Comparison of ENCODE assay signal across 21 cellular contexts in the genomic region with DNA sequence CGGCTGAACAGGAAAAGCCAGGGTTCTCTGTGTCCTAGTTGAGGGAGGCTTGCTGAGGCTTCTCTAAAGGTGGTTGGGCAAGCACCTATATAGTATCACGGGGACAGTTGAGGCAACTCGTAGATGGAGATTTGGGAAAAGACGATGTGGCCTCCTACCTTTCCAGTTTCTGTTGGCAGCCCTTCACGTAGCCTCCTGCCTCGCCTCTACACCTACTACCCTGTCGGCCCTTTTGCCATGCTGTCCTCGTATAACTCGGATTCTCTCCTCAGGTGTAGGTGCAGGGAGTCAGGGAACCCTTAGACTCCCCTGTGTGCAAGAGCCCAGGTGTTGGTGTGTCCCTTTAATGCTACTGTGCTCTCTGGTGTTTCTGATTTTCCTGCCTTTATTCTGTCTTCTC. TPM values are rescaled to one million over a fixed set of nuclear protein-coding genes. Genes with fewer than 3 reads are reported as not detected.
DNase-seq lines count a peak whose midpoint lies in the region; ATAC-seq, FAIRE-seq and TF ChIP-seq lines count a peak whose summit lies in the region.
"Had no signal": no experiment of that assay in that cellular context is flagged by ENCODE, and none has a peak within 500 bp of the region (broad histone marks: within the 10 kb centered on the region; RNA-seq: fewer than 3 reads in every experiment).

No MANE protein-coding gene starts in this region.

- WGBS in HepG2 (ENCODE audit: low lambda C conversion rate) = 96% methylated on average over 9 of the region's 9 CpGs
- WGBS in right lobe of liver (ENCODE audit: insufficient coverage, low coverage, low lambda C conversion rate, missing lambda C conversion rate) = 95% methylated on average over 7 of the region's 9 CpGs
- WGBS in endodermal cell (ENCODE audit: insufficient coverage in 1 of 2, insufficient read length in 1 of 2), 2 experiments = 94 to 98% methylated on average over 7 to 9 of the region's 9 CpGs

- TF ChIP-seq EP300 in HepG2 (IDR thresholded peaks at IDR 0.05; ENCODE audit: low read depth in 2 of 2, low read length in 2 of 2) (no peak), HepG2 (CRISPR knock-in tag; IDR thresholded peaks at IDR 0.05; ENCODE audit: borderline replicate concordance) (no peak)

- no peak for TF ChIP-seq CTCF in HepG2 (CRISPR knock-in tag; IDR thresholded peaks at IDR 0.05)
- TF ChIP-seq CTCF in right lobe of liver (IDR thresholded peaks at IDR 0.05) = no peak
- TF ChIP-seq CTCF in endodermal cell (conservative IDR thresholded peaks at IDR 0.05) = no peak

- no peaks in the 10 kb centered on the region for H3K4me1 Mint-ChIP-seq in activated CD4-positive, alpha-beta T cell treated with anti-CD3 and anti-CD28 coated beads for 36 hours
- no peaks in the 10 kb centered on the region for H3K4me1 Mint-ChIP-seq in endodermal cell
- H3K4me1 Mint-ChIP-seq: CD14-positive monocyte, H9 had no signal

- ATAC-seq in activated CD4-positive, alpha-beta T cell treated with anti-CD3 and anti-CD28 coated beads for 36 hours = no peak
- no peak for ATAC-seq in HepG2
- ATAC-seq in right lobe of liver = no peak
- ATAC-seq in GM18520 (IDR thresholded peaks at IDR 0.05; ENCODE audit: unreplicated experiment) = no peak

- peaks cover 27% of the 10 kb centered on the region for H3K36me3 Mint-ChIP-seq in activated CD4-positive, alpha-beta T cell treated with anti-CD3 and anti-CD28 coated beads for 36 hours (ENCODE audit: low read depth)
- peaks cover 32% of the 10 kb centered on the region for H3K36me3 Mint-ChIP-seq in endodermal cell (ENCODE audit: low read depth)

- H3K36me3 ChIP-seq in HepG2 (replicated peaks in 1 of 2; ENCODE audit: control insufficient read depth in 1 of 2, insufficient read depth in 2 of 2, low read length in 2 of 2) (peaks cover 24 to 62% of the 10 kb centered on the region in 2 experiments), right lobe of liver (peaks cover 0 to 54% (median 13%) of the 10 kb centered on the region in 4 donors), endodermal cell (ENCODE audit: control insufficient read depth, insufficient read depth, low read length) (peaks cover 53% of the 10 kb centered on the region)

- no peaks in the 10 kb centered on the region for H3K27me3 Mint-ChIP-seq in activated CD4-positive, alpha-beta T cell treated with anti-CD3 and anti-CD28 coated beads for 36 hours
- H3K27me3 Mint-ChIP-seq in endodermal cell (ENCODE audit: insufficient read depth) = no peaks in the 10 kb centered on the region

- TF ChIP-seq POLR2A in HepG2 (IDR thresholded peaks at IDR 0.05; ENCODE audit: insufficient read depth in 1 of 2, low read depth in 2 of 2, low read length in 2 of 2) (no peak), right lobe of liver (IDR thresholded peaks at IDR 0.05) (no peak)

- BruUV-seq in HepG2 (replicated peaks; lab: Mats Ljungman, UMichigan) = no TSS peak

- H3K4me3 ChIP-seq in HepG2 (replicated peaks in 1 of 3; ENCODE audit: insufficient read depth in 1 of 3, low read depth in 2 of 3, low read length in 3 of 3) (no peak overlapping the region), right lobe of liver (no peak overlapping the region), endodermal cell (ENCODE audit: low read length) (no peak overlapping the region)
- H3K4me3 ChIP-seq: MG63 had no signal

- H3K9ac ChIP-seq in HepG2 (ENCODE audit: insufficient read depth, low read depth, low read length) = no peak overlapping the region
- H3K9ac ChIP-seq in endodermal cell (ENCODE audit: extremely low read depth, low read length, poor library complexity, severe bottlenecking) = no peak overlapping the region

- H3K9me3 ChIP-seq in HepG2 (ENCODE audit: low read length) (no peaks in the 10 kb centered on the region), right lobe of liver (no peaks in the 10 kb centered on the region), endodermal cell (ENCODE audit: control insufficient read depth, low read length) (no peaks in the 10 kb centered on the region)
- H3K9me3 ChIP-seq: MG63 had no signal

- no peaks in the 10 kb centered on the region for H3K9me3 Mint-ChIP-seq in activated CD4-positive, alpha-beta T cell treated with anti-CD3 and anti-CD28 coated beads for 36 hours (ENCODE audit: low read depth)
- no peaks in the 10 kb centered on the region for H3K9me3 Mint-ChIP-seq in endodermal cell
- H3K9me3 Mint-ChIP-seq: H9 had no signal

- POLR2A ChIA-PET in activated CD4-positive, alpha-beta T cell treated with anti-CD3 and anti-CD28 coated beads for 36 hours (lab: Charles Lee) = no interaction called here
- POLR2A ChIA-PET in HepG2 (lab: Yijun Ruan, JAX) = no interaction called here

- no peak overlapping the region for H2AFZ ChIP-seq in HepG2 (ENCODE audit: low read length)

- H3K27ac ChIP-seq in HepG2 (ENCODE audit: extremely low read length, insufficient read depth, low read length) (no peak overlapping the region), right lobe of liver (no peak overlapping the region), endodermal cell (ENCODE audit: low read depth, low read length) (no peak overlapping the region)
- H3K27ac ChIP-seq: HL-60 had no signal

- H3K4me1 ChIP-seq in HepG2 (ENCODE audit: insufficient read depth, low read length) = no peaks in the 10 kb centered on the region
- H3K4me1 ChIP-seq in right lobe of liver = no peaks in the 10 kb centered on the region
- H3K4me1 ChIP-seq in endodermal cell (ENCODE audit: control insufficient read depth, insufficient read depth, low read length) = no peaks in the 10 kb centered on the region

- no peak for TF ChIP-seq RAD21 in HepG2 (CRISPR knock-in tag; IDR thresholded peaks at IDR 0.05)

- H3K4me3 Mint-ChIP-seq in activated CD4-positive, alpha-beta T cell treated with anti-CD3 and anti-CD28 coated beads for 36 hours = no peak overlapping the region
- H3K4me3 Mint-ChIP-seq in endodermal cell = no peak overlapping the region
- H3K4me3 Mint-ChIP-seq: CD14-positive monocyte, H9 had no signal

- peak overlapping the region; percentile 7 for H3K27ac Mint-ChIP-seq in activated CD4-positive, alpha-beta T cell treated with anti-CD3 and anti-CD28 coated beads for 36 hours
- no peak overlapping the region for H3K27ac Mint-ChIP-seq in endodermal cell
- H3K27ac Mint-ChIP-seq: H9 had no signal

- H3K4me2 ChIP-seq in HepG2 (ENCODE audit: low read depth, low read length) = no peak overlapping the region

- FAIRE-seq in HepG2 (lab: Jason Lieb, UNC) = no peak
- FAIRE-seq: RCC 7860 had no signal

- CTCF ChIA-PET in activated CD4-positive, alpha-beta T cell treated with anti-CD3 and anti-CD28 coated beads for 36 hours (lab: Charles Lee) = no interaction called here
- CTCF ChIA-PET in HepG2 (lab: Yijun Ruan, JAX; ENCODE audit: low intra/inter-chr PET ratio, low total read pairs) = no interaction called here

- 0 out of 2 replicates have a peak, but pooled peaks cover 3% of the 10 kb centered on the region for H4K20me1 ChIP-seq in HepG2 (ENCODE audit: insufficient read depth, low read length)

- H3K27me3 ChIP-seq in HepG2 (ENCODE audit: control insufficient read depth in 1 of 2, insufficient read depth in 2 of 2, low read length in 2 of 2) (no peaks in the 10 kb centered on the region), right lobe of liver (no peaks in the 10 kb centered on the region), endodermal cell (ENCODE audit: control insufficient read depth, insufficient read depth, low read length, poor library complexity, severe bottlenecking) (no peaks in the 10 kb centered on the region)
- H3K27me3 ChIP-seq: MG63 had no signal

- in situ Hi-C loops in HepG2 (cut with HindIII; ENCODE audit: extremely low pct_ligation_motif_present, low pct_unique_long_range_greater_than_20kb) = no loop called here

- intact Hi-C loops in activated CD4-positive, alpha-beta T cell treated with anti-CD3 and anti-CD28 coated beads for 36 hours (cut with DNase I, micrococcal nuclease) = no loop called here
- intact Hi-C loops in HepG2 (cut with micrococcal nuclease; ENCODE audit: unreplicated experiment) (no loop called here), right lobe of liver (cut with DNase I) (no loop called here)

- H3K79me2 ChIP-seq in HepG2 (ENCODE audit: insufficient read depth, low read length) = no peaks in the 10 kb centered on the region

- DNase-seq in activated CD4-positive, alpha-beta T cell treated with anti-CD3 and anti-CD28 coated beads for 36 hours = no peak
- no peak for DNase-seq in activated CD4-positive, alpha-beta T cell treated with anti-CD3 and anti-CD28 coated beads, Interleukin-2, amount 50 U/mL, for 48 hours
- DNase-seq in HepG2 (ENCODE audit: low spot score) = no peak
- DNase-seq in right lobe of liver = no peak
- DNase-seq in endodermal cell = peak; percentile 29
- no peak for DNase-seq in amygdala (lab: John Stamatoyannopoulos, UW)
- no peak for DNase-seq in NCI-H1105 (lab: John Stamatoyannopoulos, UW)
- DNase-seq: 8988T, DMS79 treated with DMSO at 0.1 percent for 48 hours, H9, IMR-90, Kasumi-1, MG63, NCI-H1092, NCI-H146, NCI-H2029 treated with DMSO at 0.1 percent for 48 hours, SHP77 had no signal

RNA-seq across cellular contexts. Expression of gene ZNF692, which starts 10.3 kb away (rescaled TPM):
- total RNA-seq in activated CD4-positive, alpha-beta T cell treated with anti-CD3 and anti-CD28 coated beads for 36 hours = 10 to 100 TPM; 75.9 to 92.3 TPM
- total RNA-seq in HepG2 (2016; rRNA removed; fragmentation: Illumina TruSeq; extraction: Trizol) (6.2 and 27.3 TPM in 2 replicates), right lobe of liver (10 to 100 TPM; 12.2 to 18.3 (median 16.7) TPM), endodermal cell (10 to 100 TPM; 47.6 to 50.3 TPM)
- 6.1 and 6.8 TPM in 2 replicates for total RNA-seq in HepG2 (2016; cell fraction: cytosol; rRNA removed; fragmentation: Illumina TruSeq; extraction: Trizol; ENCODE audit: low read depth)
- total RNA-seq in HepG2 (2016; cell fraction: insoluble cytoplasmic fraction; rRNA removed; fragmentation: Illumina TruSeq; extraction: Trizol) = 6.3 and 26.1 TPM in 2 replicates
- 6.5 and 7.6 TPM in 2 replicates for total RNA-seq in HepG2 (2016; cell fraction: membrane; rRNA removed; fragmentation: Illumina TruSeq; extraction: Trizol)
- 39.9 and 46.9 TPM in 2 replicates for total RNA-seq in HepG2 (2016; cell fraction: nucleus; rRNA removed; fragmentation: Illumina TruSeq; extraction: Trizol)
- polyA plus RNA-seq in HepG2 (2011; rRNA removed) = 45.8 and 56.0 TPM in 2 replicates
- polyA plus RNA-seq in HepG2 (2011; cell fraction: cytosol; rRNA removed) = 11.1 and 18.9 TPM in 2 replicates
- polyA plus RNA-seq in HepG2 (2011; cell fraction: nucleus; rRNA removed) = 493 and 513 TPM in 2 replicates
- 24.8 and 36.0 TPM in 2 replicates for polyA plus RNA-seq in HepG2 (2012)
- polyA plus RNA-seq in HepG2 (2016; cell fraction: cytosol; fragmentation: Illumina TruSeq; extraction: Trizol; ENCODE audit: low read depth) = 4.2 and 5.0 TPM in 2 replicates
- polyA plus RNA-seq in HepG2 (2016; cell fraction: insoluble cytoplasmic fraction; fragmentation: Illumina TruSeq; extraction: Trizol; ENCODE audit: low read depth) = 6.8 and 9.0 TPM in 2 replicates
- polyA plus RNA-seq in HepG2 (2016; cell fraction: membrane; fragmentation: Illumina TruSeq; extraction: Trizol; ENCODE audit: low read depth) = 6.7 and 6.9 TPM in 2 replicates
- polyA plus RNA-seq in HepG2 (2016; cell fraction: nucleus; fragmentation: Illumina TruSeq; extraction: Trizol; ENCODE audit: insufficient read depth, low read depth) = 133 and 150 TPM in 2 replicates
- polyA minus RNA-seq in HepG2 (2011; rRNA and poly(A)+ RNA removed; ENCODE audit: low replicate concordance) = 15.3 and 41.9 TPM in 2 replicates
- polyA minus RNA-seq in HepG2 (2011; cell fraction: cytosol; rRNA and poly(A)+ RNA removed) = 3.1 and 3.3 TPM in 2 replicates
- polyA minus RNA-seq in HepG2 (2011; cell fraction: nucleus; rRNA and poly(A)+ RNA removed) = 33.8 and 34.6 TPM in 2 replicates
- 79.3 TPM for polyA plus RNA-seq in endodermal cell (2013, experiment 1 of 2)
- 69.4 TPM for polyA plus RNA-seq in endodermal cell (2013, experiment 2 of 2)

RNA-seq across cellular contexts. Expression of gene ZNF672, which starts 10.6 kb away (rescaled TPM):
- 10 to 100 TPM; 39.5 to 49.4 TPM for total RNA-seq in activated CD4-positive, alpha-beta T cell treated with anti-CD3 and anti-CD28 coated beads for 36 hours
- total RNA-seq in HepG2 (2016; rRNA removed; fragmentation: Illumina TruSeq; extraction: Trizol) (16.8 and 17.2 TPM in 2 replicates), right lobe of liver (10 to 100 TPM; 16.9 to 24.3 (median 19.4) TPM), endodermal cell (10 to 100 TPM; 33.6 to 40.5 TPM)
- total RNA-seq in HepG2 (2016; cell fraction: cytosol; rRNA removed; fragmentation: Illumina TruSeq; extraction: Trizol; ENCODE audit: low read depth) = 3.1 and 4.0 TPM in 2 replicates
- 14.8 and 16.9 TPM in 2 replicates for total RNA-seq in HepG2 (2016; cell fraction: insoluble cytoplasmic fraction; rRNA removed; fragmentation: Illumina TruSeq; extraction: Trizol)
- 10.2 and 12.7 TPM in 2 replicates for total RNA-seq in HepG2 (2016; cell fraction: membrane; rRNA removed; fragmentation: Illumina TruSeq; extraction: Trizol)
- 9.1 and 12.7 TPM in 2 replicates for total RNA-seq in HepG2 (2016; cell fraction: nucleus; rRNA removed; fragmentation: Illumina TruSeq; extraction: Trizol)
- polyA plus RNA-seq in HepG2 (2011; rRNA removed) = 22.9 and 25.1 TPM in 2 replicates
- 24.3 and 29.1 TPM in 2 replicates for polyA plus RNA-seq in HepG2 (2011; cell fraction: cytosol; rRNA removed)
- 35.0 and 36.6 TPM in 2 replicates for polyA plus RNA-seq in HepG2 (2011; cell fraction: nucleus; rRNA removed)
- 9.7 and 13.0 TPM in 2 replicates for polyA plus RNA-seq in HepG2 (2012)
- polyA plus RNA-seq in HepG2 (2016; cell fraction: cytosol; fragmentation: Illumina TruSeq; extraction: Trizol; ENCODE audit: low read depth) = 1.9 and 2.9 TPM in 2 replicates
- polyA plus RNA-seq in HepG2 (2016; cell fraction: insoluble cytoplasmic fraction; fragmentation: Illumina TruSeq; extraction: Trizol; ENCODE audit: low read depth) = 14.5 TPM in 2 replicates
- polyA plus RNA-seq in HepG2 (2016; cell fraction: membrane; fragmentation: Illumina TruSeq; extraction: Trizol; ENCODE audit: low read depth) = 6.4 and 6.5 TPM in 2 replicates
- polyA plus RNA-seq in HepG2 (2016; cell fraction: nucleus; fragmentation: Illumina TruSeq; extraction: Trizol; ENCODE audit: insufficient read depth, low read depth) = 14.3 and 15.1 TPM in 2 replicates
- 49.0 and 55.7 TPM in 2 replicates for polyA minus RNA-seq in HepG2 (2011; rRNA and poly(A)+ RNA removed; ENCODE audit: low replicate concordance)
- polyA minus RNA-seq in HepG2 (2011; cell fraction: cytosol; rRNA and poly(A)+ RNA removed) = 15.0 and 15.7 TPM in 2 replicates
- polyA minus RNA-seq in HepG2 (2011; cell fraction: nucleus; rRNA and poly(A)+ RNA removed) = 22.0 and 24.1 TPM in 2 replicates
- 26.2 TPM for polyA plus RNA-seq in endodermal cell (2013, experiment 1 of 2)
- polyA plus RNA-seq in endodermal cell (2013, experiment 2 of 2) = 25.0 TPM

RNA-seq across cellular contexts. Expression of gene SH3BP5L, which starts 22.9 kb away (rescaled TPM):
- total RNA-seq in activated CD4-positive, alpha-beta T cell treated with anti-CD3 and anti-CD28 coated beads for 36 hours = 10 to 100 TPM; 20.1 to 21.3 TPM
- total RNA-seq in HepG2 (2016; rRNA removed; fragmentation: Illumina TruSeq; extraction: Trizol) = 10.2 and 14.9 TPM in 2 replicates
- total RNA-seq in HepG2 (2016; cell fraction: cytosol; rRNA removed; fragmentation: Illumina TruSeq; extraction: Trizol; ENCODE audit: low read depth) = 2.1 and 2.4 TPM in 2 replicates
- total RNA-seq in HepG2 (2016; cell fraction: insoluble cytoplasmic fraction; rRNA removed; fragmentation: Illumina TruSeq; extraction: Trizol) = 10.1 and 14.6 TPM in 2 replicates
- total RNA-seq in HepG2 (2016; cell fraction: membrane; rRNA removed; fragmentation: Illumina TruSeq; extraction: Trizol) = 6.4 and 6.5 TPM in 2 replicates
- 11.2 and 11.7 TPM in 2 replicates for total RNA-seq in HepG2 (2016; cell fraction: nucleus; rRNA removed; fragmentation: Illumina TruSeq; extraction: Trizol)
- 10.3 and 12.3 TPM in 2 replicates for polyA plus RNA-seq in HepG2 (2011; rRNA removed)
- 9.8 and 12.1 TPM in 2 replicates for polyA plus RNA-seq in HepG2 (2011; cell fraction: cytosol; rRNA removed)
- polyA plus RNA-seq in HepG2 (2011; cell fraction: nucleus; rRNA removed) = 27.6 and 28.0 TPM in 2 replicates
- polyA plus RNA-seq in HepG2 (2012) = 6.7 and 9.1 TPM in 2 replicates
- polyA plus RNA-seq in HepG2 (2016; cell fraction: cytosol; fragmentation: Illumina TruSeq; extraction: Trizol; ENCODE audit: low read depth) = 1.3 and 1.8 TPM in 2 replicates
- polyA plus RNA-seq in HepG2 (2016; cell fraction: insoluble cytoplasmic fraction; fragmentation: Illumina TruSeq; extraction: Trizol; ENCODE audit: low read depth) = 7.7 and 9.1 TPM in 2 replicates
- 3.6 and 3.7 TPM in 2 replicates for polyA plus RNA-seq in HepG2 (2016; cell fraction: membrane; fragmentation: Illumina TruSeq; extraction: Trizol; ENCODE audit: low read depth)
- 14.2 and 14.7 TPM in 2 replicates for polyA plus RNA-seq in HepG2 (2016; cell fraction: nucleus; fragmentation: Illumina TruSeq; extraction: Trizol; ENCODE audit: insufficient read depth, low read depth)
- 18.7 and 35.4 TPM in 2 replicates for polyA minus RNA-seq in HepG2 (2011; rRNA and poly(A)+ RNA removed; ENCODE audit: low replicate concordance)
- polyA minus RNA-seq in HepG2 (2011; cell fraction: cytosol; rRNA and poly(A)+ RNA removed) = 4.0 and 5.7 TPM in 2 replicates
- 19.3 and 23.9 TPM in 2 replicates for polyA minus RNA-seq in HepG2 (2011; cell fraction: nucleus; rRNA and poly(A)+ RNA removed)
- 10 to 100 TPM in 5 of 6 experiments, 1 to 10 TPM in 1; 9.8 to 13.1 (median 12.4) TPM for total RNA-seq in right lobe of liver
- 10 to 100 TPM; 27.2 to 30.2 TPM for total RNA-seq in endodermal cell
- polyA plus RNA-seq in endodermal cell (2013, experiment 1 of 2) = 19.6 TPM
- polyA plus RNA-seq in endodermal cell (2013, experiment 2 of 2) = 19.0 TPM

RNA-seq across cellular contexts. Expression of gene PGBD2, which starts 57.4 kb away (rescaled TPM):
- 1 to 10 TPM; 2.3 to 2.9 TPM for total RNA-seq in activated CD4-positive, alpha-beta T cell treated with anti-CD3 and anti-CD28 coated beads for 36 hours
- total RNA-seq in HepG2 (2016; rRNA removed; fragmentation: Illumina TruSeq; extraction: Trizol) = 7.4 and 7.9 TPM in 2 replicates
- 0.81 and 1.5 TPM in 2 replicates for total RNA-seq in HepG2 (2016; cell fraction: cytosol; rRNA removed; fragmentation: Illumina TruSeq; extraction: Trizol; ENCODE audit: low read depth)
- 7.9 and 8.9 TPM in 2 replicates for total RNA-seq in HepG2 (2016; cell fraction: insoluble cytoplasmic fraction; rRNA removed; fragmentation: Illumina TruSeq; extraction: Trizol)
- 1.8 and 2.9 TPM in 2 replicates for total RNA-seq in HepG2 (2016; cell fraction: membrane; rRNA removed; fragmentation: Illumina TruSeq; extraction: Trizol)
- 9.1 and 10.5 TPM in 2 replicates for total RNA-seq in HepG2 (2016; cell fraction: nucleus; rRNA removed; fragmentation: Illumina TruSeq; extraction: Trizol)
- 6.0 and 6.8 TPM in 2 replicates for polyA plus RNA-seq in HepG2 (2011; rRNA removed)
- polyA plus RNA-seq in HepG2 (2011; cell fraction: cytosol; rRNA removed) = 3.2 and 3.4 TPM in 2 replicates
- polyA plus RNA-seq in HepG2 (2011; cell fraction: nucleus; rRNA removed) = 14.7 and 16.8 TPM in 2 replicates
- 2.7 and 3.3 TPM in 2 replicates for polyA plus RNA-seq in HepG2 (2012)
- polyA plus RNA-seq in HepG2 (2016; cell fraction: cytosol; fragmentation: Illumina TruSeq; extraction: Trizol; ENCODE audit: low read depth) = 0.41 and 0.51 TPM in 2 replicates
- polyA plus RNA-seq in HepG2 (2016; cell fraction: insoluble cytoplasmic fraction; fragmentation: Illumina TruSeq; extraction: Trizol; ENCODE audit: low read depth) = 6.0 and 6.6 TPM in 2 replicates
- 1.1 and 1.2 TPM in 2 replicates for polyA plus RNA-seq in HepG2 (2016; cell fraction: membrane; fragmentation: Illumina TruSeq; extraction: Trizol; ENCODE audit: low read depth)
- polyA plus RNA-seq in HepG2 (2016; cell fraction: nucleus; fragmentation: Illumina TruSeq; extraction: Trizol; ENCODE audit: insufficient read depth, low read depth) = 16.5 and 19.0 TPM in 2 replicates
- polyA minus RNA-seq in HepG2 (2011; rRNA and poly(A)+ RNA removed; ENCODE audit: low replicate concordance) = 4.2 and 10.7 TPM in 2 replicates
- 1.8 and 3.4 TPM in 2 replicates for polyA minus RNA-seq in HepG2 (2011; cell fraction: cytosol; rRNA and poly(A)+ RNA removed)
- polyA minus RNA-seq in HepG2 (2011; cell fraction: nucleus; rRNA and poly(A)+ RNA removed) = 6.8 and 8.1 TPM in 2 replicates
- 1 to 10 TPM; 2.5 to 4.1 (median 4.0) TPM for total RNA-seq in right lobe of liver
- 1 to 10 TPM; 4.8 to 7.5 TPM for total RNA-seq in endodermal cell
- 6.7 TPM for polyA plus RNA-seq in endodermal cell (2013, experiment 1 of 2)
- polyA plus RNA-seq in endodermal cell (2013, experiment 2 of 2) = 5.4 TPM
